Comparison of ENCODE assay signal across 2 cellular contexts in genomic region chr15:33188159-33188558, GRCh38.
TF ChIP-seq lines count a peak whose summit lies in the region.

No MANE protein-coding gene starts in this region.

TF ChIP-seq in GM23338, 12 proteins besides CTCF, POLR2A, EP300 and RAD21:
- no peak for TF ChIP-seq STAT1 (IDR thresholded peaks at IDR 0.05; ENCODE audit: unreplicated experiment)
- TF ChIP-seq, protein P1, sequence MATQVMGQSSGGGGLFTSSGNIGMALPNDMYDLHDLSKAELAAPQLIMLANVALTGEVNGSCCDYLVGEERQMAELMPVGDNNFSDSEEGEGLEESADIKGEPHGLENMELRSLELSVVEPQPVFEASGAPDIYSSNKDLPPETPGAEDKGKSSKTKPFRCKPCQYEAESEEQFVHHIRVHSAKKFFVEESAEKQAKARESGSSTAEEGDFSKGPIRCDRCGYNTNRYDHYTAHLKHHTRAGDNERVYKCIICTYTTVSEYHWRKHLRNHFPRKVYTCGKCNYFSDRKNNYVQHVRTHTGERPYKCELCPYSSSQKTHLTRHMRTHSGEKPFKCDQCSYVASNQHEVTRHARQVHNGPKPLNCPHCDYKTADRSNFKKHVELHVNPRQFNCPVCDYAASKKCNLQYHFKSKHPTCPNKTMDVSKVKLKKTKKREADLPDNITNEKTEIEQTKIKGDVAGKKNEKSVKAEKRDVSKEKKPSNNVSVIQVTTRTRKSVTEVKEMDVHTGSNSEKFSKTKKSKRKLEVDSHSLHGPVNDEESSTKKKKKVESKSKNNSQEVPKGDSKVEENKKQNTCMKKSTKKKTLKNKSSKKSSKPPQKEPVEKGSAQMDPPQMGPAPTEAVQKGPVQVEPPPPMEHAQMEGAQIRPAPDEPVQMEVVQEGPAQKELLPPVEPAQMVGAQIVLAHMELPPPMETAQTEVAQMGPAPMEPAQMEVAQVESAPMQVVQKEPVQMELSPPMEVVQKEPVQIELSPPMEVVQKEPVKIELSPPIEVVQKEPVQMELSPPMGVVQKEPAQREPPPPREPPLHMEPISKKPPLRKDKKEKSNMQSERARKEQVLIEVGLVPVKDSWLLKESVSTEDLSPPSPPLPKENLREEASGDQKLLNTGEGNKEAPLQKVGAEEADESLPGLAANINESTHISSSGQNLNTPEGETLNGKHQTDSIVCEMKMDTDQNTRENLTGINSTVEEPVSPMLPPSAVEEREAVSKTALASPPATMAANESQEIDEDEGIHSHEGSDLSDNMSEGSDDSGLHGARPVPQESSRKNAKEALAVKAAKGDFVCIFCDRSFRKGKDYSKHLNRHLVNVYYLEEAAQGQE (IDR thresholded peaks at IDR 0.05; ENCODE audit: unreplicated experiment), result no peak
- no peak for TF ChIP-seq EZH2phosphoT487 (IDR thresholded peaks at IDR 0.05; ENCODE audit: unreplicated experiment)

TF ChIP-seq in K562, 482 proteins besides CTCF, POLR2A, EP300 and RAD21:
- TF ChIP-seq C11orf30 (IDR thresholded peaks at IDR 0.05; ENCODE audit: low read depth) (peak; percentile 86), MAFG (tag; conservative IDR thresholded peaks at IDR 0.05) (peak; percentile 87), MAFF (IDR thresholded peaks at IDR 0.05; ENCODE audit: low read length) (peak; percentile 54), ILF3 (IDR thresholded peaks at IDR 0.05; ENCODE audit: borderline replicate concordance) (no peak), CEBPG (CRISPR knock-in tag; IDR thresholded peaks at IDR 0.05) (no peak), CEBPG (tag; conservative IDR thresholded peaks at IDR 0.05 in 1 of 2, IDR thresholded peaks at IDR 0.05 in 1 of 2) (no peak), ZNF316 (IDR thresholded peaks at IDR 0.05) (peak; percentile 93), ZNF668 (CRISPR knock-in tag; IDR thresholded peaks at IDR 0.05) (no peak), ZNF174 (CRISPR knock-in tag; IDR thresholded peaks at IDR 0.05) (no peak), ZNF165 (CRISPR knock-in tag; IDR thresholded peaks at IDR 0.05; ENCODE audit: borderline replicate concordance) (no peak), SMAD1 (IDR thresholded peaks at IDR 0.05; ENCODE audit: low read depth, low read length, partially characterized antibody) (no peak), ZBED1 (IDR thresholded peaks at IDR 0.05) (no peak), HIVEP1 (CRISPR knock-in tag; IDR thresholded peaks at IDR 0.05) (no peak), POLR2AphosphoS5 (IDR thresholded peaks at IDR 0.05; ENCODE audit: control insufficient read depth, insufficient read depth, low read depth, low read length) (no peak), EZH2 (IDR thresholded peaks at IDR 0.05; ENCODE audit: borderline replicate concordance, low read depth, low read length) (no peak), CLOCK (CRISPR knock-in tag; IDR thresholded peaks at IDR 0.05; ENCODE audit: borderline replicate concordance) (no peak), MAFK (IDR thresholded peaks at IDR 0.05; ENCODE audit: low read length) (peak; percentile 53; the same call in 1 of the 2 replicates), ZNF785 (CRISPR knock-in tag; IDR thresholded peaks at IDR 0.05) (no peak)
- TF ChIP-seq, protein P2, sequence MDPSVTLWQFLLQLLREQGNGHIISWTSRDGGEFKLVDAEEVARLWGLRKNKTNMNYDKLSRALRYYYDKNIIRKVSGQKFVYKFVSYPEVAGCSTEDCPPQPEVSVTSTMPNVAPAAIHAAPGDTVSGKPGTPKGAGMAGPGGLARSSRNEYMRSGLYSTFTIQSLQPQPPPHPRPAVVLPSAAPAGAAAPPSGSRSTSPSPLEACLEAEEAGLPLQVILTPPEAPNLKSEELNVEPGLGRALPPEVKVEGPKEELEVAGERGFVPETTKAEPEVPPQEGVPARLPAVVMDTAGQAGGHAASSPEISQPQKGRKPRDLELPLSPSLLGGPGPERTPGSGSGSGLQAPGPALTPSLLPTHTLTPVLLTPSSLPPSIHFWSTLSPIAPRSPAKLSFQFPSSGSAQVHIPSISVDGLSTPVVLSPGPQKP (CRISPR knock-in tag; IDR thresholded peaks at IDR 0.05), result no peak
